8 cellular contexts compared by ENCODE assay signal in genomic region chr6:159978291-159979135, GRCh38. TPM values are rescaled to one million over a fixed set of nuclear protein-coding genes. Genes with fewer than 3 reads are reported as not detected.
DNase-seq lines count a peak whose midpoint lies in the region; ATAC-seq, FAIRE-seq and TF ChIP-seq lines count a peak whose summit lies in the region.

No MANE protein-coding gene starts in this region.

- DNase-seq in CD4-positive, alpha-beta memory T cell, result peak in 2 of 5 donors; percentile 20 to 80
- peak; percentile 53 to 69 for DNase-seq in activated CD4-positive, alpha-beta T cell treated with anti-CD3 and anti-CD28 coated beads, Interleukin-2, amount 50 U/mL, for 48 hours
- DNase-seq in kidney, result no peak
- DNase-seq in NCI-H82 (lab: John Stamatoyannopoulos, UW), result no peak
- DNase-seq in SW 1271 (lab: John Stamatoyannopoulos, UW), result no peak
- no peak for DNase-seq in NOMO-1 treated with DMSO at 0.1 percent for 48 hours (lab: John Stamatoyannopoulos, UW; ENCODE audit: unreplicated experiment)

- peak overlapping the region; percentile 24 to 87 (median 60) for H3K4me3 Mint-ChIP-seq in CD4-positive, alpha-beta memory T cell

- peak; percentile 38 for ATAC-seq in GM18907 (IDR thresholded peaks at IDR 0.05; ENCODE audit: unreplicated experiment)
- peak; percentile 3 for ATAC-seq in HG03159 (IDR thresholded peaks at IDR 0.05; ENCODE audit: unreplicated experiment)

- CTCF ChIA-PET in CD4-positive, alpha-beta memory T cell (lab: Charles Lee; ENCODE audit: partially characterized antibody), result interaction anchor here (0.7 to 1.3 kb wide), 2 partner anchors 14 to 288 kb away, joined by 3 read pairs; no protein-coding TSS in a partner anchor

- FAIRE-seq in kidney (lab: Jason Lieb, UNC), result no peak

- TF ChIP-seq CTCF in kidney (IDR thresholded peaks at IDR 0.05; ENCODE audit: borderline replicate concordance, extremely low read depth, insufficient read depth), result no peak

- no peaks in the 10 kb centered on the region for H3K36me3 ChIP-seq in CD4-positive, alpha-beta memory T cell (ENCODE audit: insufficient read depth, low read length)
- no peaks in the 10 kb centered on the region for H3K36me3 ChIP-seq in kidney (ENCODE audit: control insufficient read depth in 1 of 2, insufficient read depth in 2 of 2, low read length in 2 of 2)

- intact Hi-C loops in CD4-positive, alpha-beta memory T cell (cut with micrococcal nuclease), result loop anchor here (10.0 kb wide), 1 partner anchor 486 kb away; no protein-coding TSS in a partner anchor
- intact Hi-C loops in kidney (cut with DNase I), result no loop called here

- H3K4me3 ChIP-seq in CD4-positive, alpha-beta memory T cell (ENCODE audit: low read length in 2 of 2), result no peak overlapping the region
- peak overlapping the region; percentile 10 to 14 for H3K4me3 ChIP-seq in kidney (ENCODE audit: low read length in 2 of 2)

- POLR2A ChIA-PET in CD4-positive, alpha-beta memory T cell (lab: Charles Lee; ENCODE audit: partially characterized antibody), result interaction anchor here (0.9 to 1.8 kb wide), 4 partner anchors 9 to 298 kb away, joined by 3 to 8 read pairs (median 4); partner anchors contain the start of genes IGF2R and TCP1

- peak overlapping the region; percentile 60 for H3K27ac ChIP-seq in CD4-positive, alpha-beta memory T cell (ENCODE audit: low read depth, low read length)
- peak overlapping the region; percentile 73 to 83 for H3K27ac ChIP-seq in kidney (ENCODE audit: low read depth in 2 of 2, low read length in 2 of 2)

- no peaks in the 10 kb centered on the region for H3K36me3 Mint-ChIP-seq in CD4-positive, alpha-beta memory T cell

- peaks cover 76 to 96% (median 86%) of the 10 kb centered on the region in 4 donors for H3K4me1 Mint-ChIP-seq in CD4-positive, alpha-beta memory T cell

- H3K27ac Mint-ChIP-seq in CD4-positive, alpha-beta memory T cell, result peak overlapping the region; percentile 84 to 96 (median 88)

- no peaks in the 10 kb centered on the region for H3K9me3 ChIP-seq in CD4-positive, alpha-beta memory T cell (ENCODE audit: control insufficient read depth in 1 of 2, low read length in 2 of 2)
- no peaks in the 10 kb centered on the region for H3K9me3 ChIP-seq in kidney (ENCODE audit: control insufficient read depth in 1 of 2, low read length in 2 of 2)

- H3K9ac ChIP-seq in kidney (ENCODE audit: low read length in 2 of 2), result peak overlapping the region in 1 of 2 donors; percentile 52

- H3K4me1 ChIP-seq in CD4-positive, alpha-beta memory T cell (ENCODE audit: insufficient read depth, low read length), result peaks cover 93% of the 10 kb centered on the region
- peaks cover 64 to 66% of the 10 kb centered on the region in 2 donors for H3K4me1 ChIP-seq in kidney (ENCODE audit: control insufficient read depth in 1 of 2, insufficient read depth in 1 of 2, low read depth in 1 of 2, low read length in 2 of 2)

- no peaks in the 10 kb centered on the region for H3K27me3 Mint-ChIP-seq in CD4-positive, alpha-beta memory T cell

- no peaks in the 10 kb centered on the region for H3K9me3 Mint-ChIP-seq in CD4-positive, alpha-beta memory T cell

- H3K27me3 ChIP-seq in CD4-positive, alpha-beta memory T cell (ENCODE audit: insufficient read depth, low read length), result no peaks in the 10 kb centered on the region

RNA-seq across cellular contexts. Expression of gene IGF2R, which starts 9.6 kb away (rescaled TPM):
- total RNA-seq in CD4-positive, alpha-beta memory T cell, result 10 to 100 TPM; 77.5 to 79.2 TPM
- 10 to 100 TPM in 1 of 2 donors, 1 to 10 TPM in 1; 4.5 to 18.7 TPM for polyA plus RNA-seq in CD4-positive, alpha-beta memory T cell
- 88.6 TPM for total RNA-seq in kidney
- 23.7 TPM for polyA plus RNA-seq in kidney (ENCODE audit: insufficient read depth, low read depth, low replicate concordance)

Comparison
In these comparisons a context has a peak if more than half of its experiments do, and no peak if none do; other contexts are left out.
1. DNase-seq: peak in activated CD4-positive, alpha-beta T cell treated with anti-CD3 and anti-CD28 coated beads, Interleukin-2, amount 50 U/mL, for 48 hours (2 of 2); none in kidney (single experiment), NCI-H82 (single experiment), SW 1271 (0 of 2) and NOMO-1 treated with DMSO at 0.1 percent for 48 hours (single experiment).
2. H3K4me3 ChIP-seq: peak in kidney (2 of 2); none in CD4-positive, alpha-beta memory T cell (0 of 2).